Comparison of ENCODE assay signal across 1 cellular context in the genomic region with DNA sequence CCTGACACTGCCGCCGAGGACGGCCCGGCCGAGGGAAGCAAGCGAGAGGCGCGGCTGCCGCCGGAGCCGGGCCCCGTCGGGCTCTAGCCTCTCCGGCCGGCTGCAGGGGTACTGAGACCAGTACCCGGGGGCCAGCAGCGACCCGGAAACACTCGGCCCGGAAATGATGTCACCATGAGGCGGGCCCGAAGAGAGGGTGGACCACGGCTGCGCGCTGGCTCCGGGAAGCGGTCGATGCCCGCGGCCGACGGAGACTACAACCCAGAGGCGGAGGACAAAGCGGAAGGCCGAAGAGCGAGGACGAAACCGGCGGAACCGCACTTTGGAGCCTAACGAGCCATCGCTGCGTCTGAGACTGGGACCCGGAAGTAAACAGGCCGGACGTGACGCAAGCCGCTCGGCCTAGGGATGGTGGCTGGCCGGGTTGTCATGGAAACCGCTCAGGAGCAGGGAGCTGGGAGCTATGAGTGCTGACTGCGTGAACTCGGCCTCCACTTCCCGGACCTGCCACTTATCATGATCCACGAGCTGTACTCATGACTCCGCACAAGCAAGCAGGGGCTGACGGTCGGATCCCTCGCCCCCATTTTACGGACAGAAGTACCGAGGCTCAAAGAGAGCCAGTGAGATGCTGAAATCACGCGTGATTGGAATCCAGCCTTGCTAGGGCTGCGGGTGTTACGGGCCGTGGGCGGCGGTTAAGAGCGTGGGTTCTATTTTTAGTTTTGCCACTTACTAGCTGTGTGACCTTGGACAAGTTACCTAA.
TF ChIP-seq lines count a peak whose summit lies in the region.

A gene with protein sequence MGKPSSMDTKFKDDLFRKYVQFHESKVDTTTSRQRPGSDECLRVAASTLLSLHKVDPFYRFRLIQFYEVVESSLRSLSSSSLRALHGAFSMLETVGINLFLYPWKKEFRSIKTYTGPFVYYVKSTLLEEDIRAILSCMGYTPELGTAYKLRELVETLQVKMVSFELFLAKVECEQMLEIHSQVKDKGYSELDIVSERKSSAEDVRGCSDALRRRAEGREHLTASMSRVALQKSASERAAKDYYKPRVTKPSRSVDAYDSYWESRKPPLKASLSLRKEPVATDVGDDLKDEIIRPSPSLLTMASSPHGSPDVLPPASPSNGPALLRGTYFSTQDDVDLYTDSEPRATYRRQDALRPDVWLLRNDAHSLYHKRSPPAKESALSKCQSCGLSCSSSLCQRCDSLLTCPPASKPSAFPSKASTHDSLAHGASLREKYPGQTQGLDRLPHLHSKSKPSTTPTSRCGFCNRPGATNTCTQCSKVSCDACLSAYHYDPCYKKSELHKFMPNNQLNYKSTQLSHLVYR (minus strand): TSS at position 150 of the 766 bp plus-strand sequence. CDS start 7,039 bp downstream, outside the sequence.

TF ChIP-seq in HepG2, 621 proteins besides CTCF, POLR2A, EP300 and RAD21 (continued from another document and continues in another):
- TF ChIP-seq, protein P1, sequence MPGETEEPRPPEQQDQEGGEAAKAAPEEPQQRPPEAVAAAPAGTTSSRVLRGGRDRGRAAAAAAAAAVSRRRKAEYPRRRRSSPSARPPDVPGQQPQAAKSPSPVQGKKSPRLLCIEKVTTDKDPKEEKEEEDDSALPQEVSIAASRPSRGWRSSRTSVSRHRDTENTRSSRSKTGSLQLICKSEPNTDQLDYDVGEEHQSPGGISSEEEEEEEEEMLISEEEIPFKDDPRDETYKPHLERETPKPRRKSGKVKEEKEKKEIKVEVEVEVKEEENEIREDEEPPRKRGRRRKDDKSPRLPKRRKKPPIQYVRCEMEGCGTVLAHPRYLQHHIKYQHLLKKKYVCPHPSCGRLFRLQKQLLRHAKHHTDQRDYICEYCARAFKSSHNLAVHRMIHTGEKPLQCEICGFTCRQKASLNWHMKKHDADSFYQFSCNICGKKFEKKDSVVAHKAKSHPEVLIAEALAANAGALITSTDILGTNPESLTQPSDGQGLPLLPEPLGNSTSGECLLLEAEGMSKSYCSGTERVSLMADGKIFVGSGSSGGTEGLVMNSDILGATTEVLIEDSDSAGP (CRISPR knock-in tag; IDR thresholded peaks at IDR 0.05; ENCODE audit: borderline replicate concordance), result peak; percentile 90; the same call in 1 of the 2 replicates
- peak; percentile 96 for TF ChIP-seq ZBTB25 (CRISPR knock-in tag; IDR thresholded peaks at IDR 0.05)
- no peak for TF ChIP-seq ARID3A (IDR thresholded peaks at IDR 0.05; ENCODE audit: low read depth, low read length)
- TF ChIP-seq, protein P2, sequence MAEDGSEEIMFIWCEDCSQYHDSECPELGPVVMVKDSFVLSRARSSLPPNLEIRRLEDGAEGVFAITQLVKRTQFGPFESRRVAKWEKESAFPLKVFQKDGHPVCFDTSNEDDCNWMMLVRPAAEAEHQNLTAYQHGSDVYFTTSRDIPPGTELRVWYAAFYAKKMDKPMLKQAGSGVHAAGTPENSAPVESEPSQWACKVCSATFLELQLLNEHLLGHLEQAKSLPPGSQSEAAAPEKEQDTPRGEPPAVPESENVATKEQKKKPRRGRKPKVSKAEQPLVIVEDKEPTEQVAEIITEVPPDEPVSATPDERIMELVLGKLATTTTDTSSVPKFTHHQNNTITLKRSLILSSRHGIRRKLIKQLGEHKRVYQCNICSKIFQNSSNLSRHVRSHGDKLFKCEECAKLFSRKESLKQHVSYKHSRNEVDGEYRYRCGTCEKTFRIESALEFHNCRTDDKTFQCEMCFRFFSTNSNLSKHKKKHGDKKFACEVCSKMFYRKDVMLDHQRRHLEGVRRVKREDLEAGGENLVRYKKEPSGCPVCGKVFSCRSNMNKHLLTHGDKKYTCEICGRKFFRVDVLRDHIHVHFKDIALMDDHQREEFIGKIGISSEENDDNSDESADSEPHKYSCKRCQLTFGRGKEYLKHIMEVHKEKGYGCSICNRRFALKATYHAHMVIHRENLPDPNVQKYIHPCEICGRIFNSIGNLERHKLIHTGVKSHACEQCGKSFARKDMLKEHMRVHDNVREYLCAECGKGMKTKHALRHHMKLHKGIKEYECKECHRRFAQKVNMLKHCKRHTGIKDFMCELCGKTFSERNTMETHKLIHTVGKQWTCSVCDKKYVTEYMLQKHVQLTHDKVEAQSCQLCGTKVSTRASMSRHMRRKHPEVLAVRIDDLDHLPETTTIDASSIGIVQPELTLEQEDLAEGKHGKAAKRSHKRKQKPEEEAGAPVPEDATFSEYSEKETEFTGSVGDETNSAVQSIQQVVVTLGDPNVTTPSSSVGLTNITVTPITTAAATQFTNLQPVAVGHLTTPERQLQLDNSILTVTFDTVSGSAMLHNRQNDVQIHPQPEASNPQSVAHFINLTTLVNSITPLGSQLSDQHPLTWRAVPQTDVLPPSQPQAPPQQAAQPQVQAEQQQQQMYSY (CRISPR knock-in tag; IDR thresholded peaks at IDR 0.05), result peak; percentile 77; the same call in 1 of the 2 replicates
- no peak for TF ChIP-seq SMARCC2 (IDR thresholded peaks at IDR 0.05)
- peak; percentile 62; the same call in 1 of the 2 replicates for TF ChIP-seq ZNF143 (CRISPR knock-in tag; IDR thresholded peaks at IDR 0.05)
- TF ChIP-seq TEAD3 (CRISPR knock-in tag; optimal IDR thresholded peaks at IDR 0.05; ENCODE audit: borderline replicate concordance), result peak; percentile 72
- TF ChIP-seq ZFYVE20 (CRISPR knock-in tag; IDR thresholded peaks at IDR 0.05; ENCODE audit: borderline replicate concordance, low read depth), result no peak
- TF ChIP-seq RORA (CRISPR knock-in tag; IDR thresholded peaks at IDR 0.05), result no peak; the same call in 1 of the 2 replicates
- TF ChIP-seq SOX5 (CRISPR knock-in tag; IDR thresholded peaks at IDR 0.05; ENCODE audit: borderline replicate concordance), result peak; percentile 40; the same call in 1 of the 2 replicates
- TF ChIP-seq PBX2 (CRISPR knock-in tag; IDR thresholded peaks at IDR 0.05), result 0 out of 2 replicates have a peak, but pooled peaks have one; percentile 24
- peak; percentile 16; the same call in 1 of the 2 replicates for TF ChIP-seq ZBTB20 (CRISPR knock-in tag; IDR thresholded peaks at IDR 0.05; ENCODE audit: borderline replicate concordance, low read depth)
- TF ChIP-seq ZNF614 (CRISPR knock-in tag; IDR thresholded peaks at IDR 0.05; ENCODE audit: borderline replicate concordance), result no peak; the same call in 1 of the 2 replicates
- TF ChIP-seq PATZ1 (CRISPR knock-in tag; IDR thresholded peaks at IDR 0.05), result peak; percentile 69
- TF ChIP-seq CEBPZ (IDR thresholded peaks at IDR 0.05; ENCODE audit: low read length), result no peak
- TF ChIP-seq PAXIP1 (CRISPR knock-in tag; conservative IDR thresholded peaks at IDR 0.05), result peak; percentile 44; the same call in 1 of the 2 replicates
- peak; percentile 75 for TF ChIP-seq FOXK2 (IDR thresholded peaks at IDR 0.05)
- TF ChIP-seq TRIM22 (IDR thresholded peaks at IDR 0.05), result no peak
- peak; percentile 82; the same call in 1 of the 2 replicates for TF ChIP-seq HBP1 (CRISPR knock-in tag; IDR thresholded peaks at IDR 0.05; ENCODE audit: low read depth)
